In the genomic region with DNA sequence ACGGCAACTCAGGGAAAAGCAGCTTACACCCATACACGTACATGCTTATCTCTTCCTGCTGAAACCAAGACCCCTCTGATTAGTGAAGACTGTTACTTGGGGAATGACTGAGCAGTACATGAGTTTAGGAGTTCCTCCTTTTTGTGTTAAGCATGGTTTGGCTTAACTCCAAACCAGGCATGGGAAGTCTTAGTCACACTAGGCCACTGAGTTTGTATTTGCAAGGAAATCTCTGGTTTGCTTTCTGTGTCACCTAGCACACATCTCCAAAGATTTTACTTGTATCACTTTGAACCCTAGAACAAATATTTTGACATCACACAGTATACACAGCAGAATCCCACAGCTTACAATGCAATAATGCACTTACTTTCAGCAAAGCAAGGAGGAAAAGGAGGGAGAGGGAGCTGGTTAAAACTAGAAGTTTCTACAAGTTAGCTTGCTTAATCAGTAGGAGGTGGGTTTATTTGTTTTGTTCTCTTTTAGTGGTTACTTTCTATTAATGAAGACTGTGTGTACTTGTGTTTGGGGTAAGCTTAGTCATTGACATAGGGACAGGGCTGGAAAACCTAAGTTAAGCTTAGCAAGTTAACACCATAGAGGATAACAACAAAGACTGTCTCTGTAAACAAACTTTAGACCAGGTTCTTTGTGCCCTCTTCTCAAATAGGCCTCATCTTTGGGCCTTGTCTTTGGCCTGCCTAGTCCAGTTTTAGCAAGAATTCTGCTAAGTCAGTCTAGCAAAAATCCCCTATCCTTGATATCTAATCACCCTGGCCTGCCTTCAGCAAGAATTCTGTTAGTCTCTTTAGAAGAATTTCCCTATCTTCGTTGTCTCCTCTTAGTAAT, we compare ENCODE assay signal across 7 cellular contexts.
DNase-seq lines count a peak whose midpoint lies in the region; ATAC-seq and TF ChIP-seq lines count a peak whose summit lies in the region.

No MANE protein-coding gene starts in this region.

- ATAC-seq in GM18858 (IDR thresholded peaks at IDR 0.05; ENCODE audit: unreplicated experiment) (peak; percentile 88), HG03108 (IDR thresholded peaks at IDR 0.05; ENCODE audit: unreplicated experiment) (peak; percentile 60)

- peak; percentile 38 for DNase-seq in SK-MEL-5 (ENCODE audit: low read depth, low spot score)
- DNase-seq in fibroblast of the aortic adventitia (ENCODE audit: low read depth): peak; percentile 97
- no peak for DNase-seq in sigmoid colon
- DNase-seq in D341Med (ENCODE audit: low spot score): no peak
- no peak for DNase-seq in activated naive CD4-positive, alpha-beta T cell treated with anti-CD3 and anti-CD28 coated beads, Interleukin-2, amount 50 U/mL, for 16 hours

- H3K4me3 ChIP-seq in fibroblast of the aortic adventitia (ENCODE audit: low read depth, low read length): no peak overlapping the region
- no peak overlapping the region for H3K4me3 ChIP-seq in sigmoid colon

- no peaks in the 10 kb centered on the region for H3K36me3 ChIP-seq in sigmoid colon

- TF ChIP-seq POLR2A in sigmoid colon (IDR thresholded peaks at IDR 0.05): no peak

- WGBS in sigmoid colon, 2 donors: 67 to 84% methylated on average over 3 of the region's 3 CpGs

- no peaks in the 10 kb centered on the region for H3K9me3 ChIP-seq in sigmoid colon

- intact Hi-C loops in sigmoid colon (cut with DNase I): loop anchor here (5.0 kb wide), 1 partner anchor 83 kb away; no protein-coding TSS in a partner anchor

- no peak for TF ChIP-seq CTCF in fibroblast of the aortic adventitia (IDR thresholded peaks at IDR 0.05; ENCODE audit: insufficient read depth, low read length)
- TF ChIP-seq CTCF in sigmoid colon (IDR thresholded peaks at IDR 0.05): no peak

- H3K4me1 ChIP-seq in sigmoid colon: peaks cover 0 to 42% (median 27%) of the 10 kb centered on the region in 4 donors

- in situ Hi-C loops in SK-MEL-5 (cut with HindIII; ENCODE audit: low pct_unique_long_range_greater_than_20kb, low sequenced_read_pairs): no loop called here

- H3K27me3 ChIP-seq in sigmoid colon: no peaks in the 10 kb centered on the region

- H3K27ac ChIP-seq in sigmoid colon: peak overlapping the region; percentile 48 to 72 (median 62)

- no peak for TF ChIP-seq EP300 in sigmoid colon (IDR thresholded peaks at IDR 0.05)

Comparison
In these comparisons a context has a peak if more than half of its experiments do, and no peak if none do; other contexts are left out.
1. DNase-seq: peak in SK-MEL-5 (single experiment) and fibroblast of the aortic adventitia (single experiment); none in sigmoid colon (single experiment), D341Med (single experiment) and activated naive CD4-positive, alpha-beta T cell treated with anti-CD3 and anti-CD28 coated beads, Interleukin-2, amount 50 U/mL, for 16 hours (single experiment).